Comparison of ENCODE assay signal across 19 cellular contexts in genomic region chr7:98934267-98934666, GRCh38. TPM values are rescaled to one million over a fixed set of nuclear protein-coding genes. Genes with fewer than 3 reads are reported as not detected.
DNase-seq lines count a peak whose midpoint lies in the region; ATAC-seq and TF ChIP-seq lines count a peak whose summit lies in the region.
"Had no signal": no experiment of that assay in that cellular context is flagged by ENCODE, and none has a peak within 500 bp of the region (broad histone marks: within the 10 kb centered on the region; RNA-seq: fewer than 3 reads in every experiment).

No MANE protein-coding gene starts in this region.

- no peaks in the 10 kb centered on the region for H3K9me3 ChIP-seq in gastroesophageal sphincter
- H3K9me3 ChIP-seq: BLaER1 treated with 17β-estradiol and CSF1 and Interleukin-3, amounts not matched to agents 10 nM and 100 nM had no signal

- intact Hi-C loops in natural killer cell (cut with micrococcal nuclease) = no loop called here

- H3K27ac ChIP-seq in gastroesophageal sphincter = no peak overlapping the region
- H3K27ac ChIP-seq: BLaER1 treated with 17β-estradiol and CSF1 and Interleukin-3, amounts not matched to agents 10 nM and 100 nM had no signal

- no peaks in the 10 kb centered on the region for H3K4me1 ChIP-seq in gastroesophageal sphincter
- H3K4me1 ChIP-seq: BLaER1 treated with 17β-estradiol and CSF1 and Interleukin-3, amounts not matched to agents 10 nM and 100 nM had no signal

- H3K4me3 ChIP-seq in gastroesophageal sphincter = no peak overlapping the region
- H3K4me3 ChIP-seq: BLaER1 treated with 17β-estradiol and CSF1 and Interleukin-3, amounts not matched to agents 10 nM and 100 nM; GM12878 had no signal

- no peak overlapping the region for H3K4me3 Mint-ChIP-seq in stimulated activated naive CD8-positive, alpha-beta T cell treated with anti-CD3 and anti-CD28 coated beads, Interleukin-15, Interleukin-2, amounts not matched to agents 100 ng/mL and 50 ng/mL, for 24 hours
- H3K4me3 Mint-ChIP-seq in stimulated activated naive CD8-positive, alpha-beta T cell treated with anti-CD3 and anti-CD28 coated beads, Interleukin-15, amount 100 ng/mL, for 72 hours = no peak overlapping the region
- H3K4me3 Mint-ChIP-seq in naive thymus-derived CD8-positive, alpha-beta T cell = no peak overlapping the region
- no peak overlapping the region for H3K4me3 Mint-ChIP-seq in natural killer cell

- no peaks in the 10 kb centered on the region for H3K27me3 ChIP-seq in gastroesophageal sphincter
- H3K27me3 ChIP-seq: BLaER1 treated with 17β-estradiol and CSF1 and Interleukin-3, amounts not matched to agents 10 nM and 100 nM had no signal

- peaks cover 0 to 100% of the 10 kb centered on the region in 2 donors for H3K36me3 ChIP-seq in gastroesophageal sphincter

- no peak for TF ChIP-seq EP300 in gastroesophageal sphincter (IDR thresholded peaks at IDR 0.05)

- H3K27ac Mint-ChIP-seq in stimulated activated naive CD8-positive, alpha-beta T cell treated with anti-CD3 and anti-CD28 coated beads, Interleukin-15, Interleukin-2, amounts not matched to agents 100 ng/mL and 50 ng/mL, for 24 hours = peak overlapping the region; percentile 67
- no peak overlapping the region for H3K27ac Mint-ChIP-seq in stimulated activated naive CD8-positive, alpha-beta T cell treated with anti-CD3 and anti-CD28 coated beads, Interleukin-15, amount 100 ng/mL, for 72 hours
- H3K27ac Mint-ChIP-seq in naive thymus-derived CD8-positive, alpha-beta T cell = peak overlapping the region in 6 of 10 donors; percentile 15 to 47 (median 33)
- peak overlapping the region in 1 of 2 donors; percentile 33 for H3K27ac Mint-ChIP-seq in natural killer cell

- 91% methylated on average over 3 of the region's 3 CpGs; no CpG with 5 or more reads in 1 of the 2 donors for WGBS in gastroesophageal sphincter (ENCODE audit: low coverage in 1 of 2), 2 donors

- DNase-seq in stimulated activated naive CD8-positive, alpha-beta T cell treated with anti-CD3 and anti-CD28 coated beads, Interleukin-15, amount 100 ng/mL, for 72 hours = no peak
- DNase-seq in dermis microvascular lymphatic vessel endothelial cell (ENCODE audit: low read depth in 2 of 2) = peak; percentile 54 to 87
- no peak for DNase-seq in naive thymus-derived CD8-positive, alpha-beta T cell
- no peak for DNase-seq in NCI-H187 treated with DMSO at 0.1 percent for 48 hours (lab: John Stamatoyannopoulos, UW)
- no peak for DNase-seq in natural killer cell
- DNase-seq in activated naive CD4-positive, alpha-beta T cell treated with anti-CD3 and anti-CD28 coated beads, Interleukin-2, amount 50 U/mL, for 16 hours = no peak
- DNase-seq: CD8-positive, alpha-beta memory T cell; DMS53; EL; KBM-7; NCI-H1105 treated with DMSO at 0.1 percent for 48 hours; NCI-H1694; NCI-H510A; NCI-H774; Right ventricle myocardium superior had no signal

- TF ChIP-seq CTCF in gastroesophageal sphincter (IDR thresholded peaks at IDR 0.05) (no peak), natural killer cell (IDR thresholded peaks at IDR 0.05) (no peak)

- H3K27me3 Mint-ChIP-seq in stimulated activated naive CD8-positive, alpha-beta T cell treated with anti-CD3 and anti-CD28 coated beads, Interleukin-15, Interleukin-2, amounts not matched to agents 100 ng/mL and 50 ng/mL, for 24 hours = no peaks in the 10 kb centered on the region
- H3K27me3 Mint-ChIP-seq in stimulated activated naive CD8-positive, alpha-beta T cell treated with anti-CD3 and anti-CD28 coated beads, Interleukin-15, amount 100 ng/mL, for 72 hours = no peaks in the 10 kb centered on the region
- H3K27me3 Mint-ChIP-seq in naive thymus-derived CD8-positive, alpha-beta T cell = no peaks in the 10 kb centered on the region
- no peaks in the 10 kb centered on the region for H3K27me3 Mint-ChIP-seq in natural killer cell (ENCODE audit: low read depth in 2 of 2)
- H3K27me3 Mint-ChIP-seq: CD8-positive, alpha-beta memory T cell had no signal

- ATAC-seq in stimulated activated naive CD8-positive, alpha-beta T cell treated with anti-CD3 and anti-CD28 coated beads, Interleukin-15, amount 100 ng/mL, for 72 hours = no peak
- no peak for ATAC-seq in naive thymus-derived CD8-positive, alpha-beta T cell
- ATAC-seq in gastroesophageal sphincter (no peak), natural killer cell (no peak)
- ATAC-seq: GM12878 had no signal

- TF ChIP-seq POLR2A in gastroesophageal sphincter (IDR thresholded peaks at IDR 0.05) = no peak

- peaks cover 63% of the 10 kb centered on the region for H3K36me3 Mint-ChIP-seq in stimulated activated naive CD8-positive, alpha-beta T cell treated with anti-CD3 and anti-CD28 coated beads, Interleukin-15, Interleukin-2, amounts not matched to agents 100 ng/mL and 50 ng/mL, for 24 hours (ENCODE audit: low read depth)
- H3K36me3 Mint-ChIP-seq in naive thymus-derived CD8-positive, alpha-beta T cell = peaks cover 10 to 97% (median 43%) of the 10 kb centered on the region in 3 donors
- H3K36me3 Mint-ChIP-seq in natural killer cell = peaks cover 28% of the 10 kb centered on the region

- peaks cover 13% of the 10 kb centered on the region for H3K4me1 Mint-ChIP-seq in stimulated activated naive CD8-positive, alpha-beta T cell treated with anti-CD3 and anti-CD28 coated beads, Interleukin-15, Interleukin-2, amounts not matched to agents 100 ng/mL and 50 ng/mL, for 24 hours (ENCODE audit: low read depth)
- H3K4me1 Mint-ChIP-seq in stimulated activated naive CD8-positive, alpha-beta T cell treated with anti-CD3 and anti-CD28 coated beads, Interleukin-15, amount 100 ng/mL, for 72 hours = peaks cover 6% of the 10 kb centered on the region
- H3K4me1 Mint-ChIP-seq in naive thymus-derived CD8-positive, alpha-beta T cell = peaks cover 0 to 11% (median 6%) of the 10 kb centered on the region in 4 donors
- no peaks in the 10 kb centered on the region for H3K4me1 Mint-ChIP-seq in natural killer cell

- POLR2A ChIA-PET in naive thymus-derived CD8-positive, alpha-beta T cell (lab: Charles Lee) = no interaction called here

- H3K9me3 Mint-ChIP-seq in stimulated activated naive CD8-positive, alpha-beta T cell treated with anti-CD3 and anti-CD28 coated beads, Interleukin-15, Interleukin-2, amounts not matched to agents 100 ng/mL and 50 ng/mL, for 24 hours = no peaks in the 10 kb centered on the region
- no peaks in the 10 kb centered on the region for H3K9me3 Mint-ChIP-seq in stimulated activated naive CD8-positive, alpha-beta T cell treated with anti-CD3 and anti-CD28 coated beads, Interleukin-15, amount 100 ng/mL, for 72 hours
- H3K9me3 Mint-ChIP-seq in naive thymus-derived CD8-positive, alpha-beta T cell = no peaks in the 10 kb centered on the region
- H3K9me3 Mint-ChIP-seq in natural killer cell = no peaks in the 10 kb centered on the region
- H3K9me3 Mint-ChIP-seq: CD8-positive, alpha-beta memory T cell had no signal

RNA-seq across cellular contexts. Expression of gene TRRAP, which starts 55.9 kb away (rescaled TPM):
- total RNA-seq in dermis microvascular lymphatic vessel endothelial cell (11.9 and 20.2 TPM in 2 replicates), gastroesophageal sphincter (10 to 100 TPM; 19.1 to 34.8 (median 28.4) TPM), natural killer cell (10 to 100 TPM; 45.4 to 62.9 (median 62.4) TPM)
- 10 to 100 TPM; 62.5 to 63.4 TPM for total RNA-seq in naive thymus-derived CD8-positive, alpha-beta T cell
- 1 to 10 TPM; 2.6 to 5.9 (median 4.0) TPM for polyA plus RNA-seq in naive thymus-derived CD8-positive, alpha-beta T cell

Comparison
In these comparisons a context has a peak if more than half of its experiments do, and no peak if none do; other contexts are left out.
1. H3K27ac Mint-ChIP-seq: peak in stimulated activated naive CD8-positive, alpha-beta T cell treated with anti-CD3 and anti-CD28 coated beads, Interleukin-15, Interleukin-2, amounts not matched to agents 100 ng/mL and 50 ng/mL, for 24 hours (single experiment) and naive thymus-derived CD8-positive, alpha-beta T cell (6 of 10); none in stimulated activated naive CD8-positive, alpha-beta T cell treated with anti-CD3 and anti-CD28 coated beads, Interleukin-15, amount 100 ng/mL, for 72 hours (0 of 2).
2. DNase-seq: peak in dermis microvascular lymphatic vessel endothelial cell (2 of 2); none in stimulated activated naive CD8-positive, alpha-beta T cell treated with anti-CD3 and anti-CD28 coated beads, Interleukin-15, amount 100 ng/mL, for 72 hours (0 of 2), naive thymus-derived CD8-positive, alpha-beta T cell (0 of 10), NCI-H187 treated with DMSO at 0.1 percent for 48 hours (single experiment), natural killer cell (single experiment) and activated naive CD4-positive, alpha-beta T cell treated with anti-CD3 and anti-CD28 coated beads, Interleukin-2, amount 50 U/mL, for 16 hours (single experiment).